Comparison of ENCODE assay signal across 29 cellular contexts in the genomic region with DNA sequence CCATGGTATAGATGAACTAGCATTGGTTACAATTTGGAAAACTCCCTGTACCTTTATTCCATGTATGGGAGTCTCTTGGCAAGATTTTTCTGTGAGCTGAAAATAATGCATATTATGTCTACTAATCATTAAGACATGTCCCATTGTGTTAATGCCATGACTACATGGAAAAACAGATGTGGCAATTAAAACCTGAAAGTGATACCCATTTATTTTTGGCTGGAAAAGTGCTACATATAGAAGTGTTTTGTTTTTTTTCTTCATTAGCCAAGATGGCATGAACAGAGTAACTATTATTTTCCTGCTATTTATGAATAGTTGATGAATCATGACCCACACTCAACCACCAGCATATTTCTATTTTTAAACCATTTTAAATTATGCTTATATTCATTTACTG.
"Had no signal": no experiment of that assay in that cellular context is flagged by ENCODE, and none has a peak within 500 bp of the region (broad histone marks: within the 10 kb centered on the region; RNA-seq: fewer than 3 reads in every experiment).

No MANE protein-coding gene starts in this region.

- H3K27me3 Mint-ChIP-seq: activated CD4-positive, alpha-beta memory T cell treated with anti-CD3 and anti-CD28 coated beads, Interleukin-2, amount 10 ng/mL, durations not matched to agents 7 days and 5 days; activated CD8-positive, alpha-beta memory T cell treated with anti-CD3 and anti-CD28 coated beads, Interleukin-2, amount 10 ng/mL, durations not matched to agents 7 days and 5 days; activated naive CD4-positive, alpha-beta T cell treated with anti-CD3 and anti-CD28 coated beads, Interleukin-2, amount 10 ng/mL, durations not matched to agents 7 days and 5 days; activated naive CD8-positive, alpha-beta T cell; activated naive CD8-positive, alpha-beta T cell treated with anti-CD3 and anti-CD28 coated beads, Interleukin-2, amount 50 U/mL, for 24 hours; brain had no signal

- H3K9me3 ChIP-seq: SJCRH30 had no signal

- H3K27ac Mint-ChIP-seq: activated CD4-positive, alpha-beta memory T cell treated with anti-CD3 and anti-CD28 coated beads, Interleukin-2, amount 10 ng/mL, durations not matched to agents 7 days and 5 days; activated CD8-positive, alpha-beta memory T cell treated with anti-CD3 and anti-CD28 coated beads, Interleukin-2, amount 10 ng/mL, durations not matched to agents 7 days and 5 days; activated naive CD4-positive, alpha-beta T cell treated with anti-CD3 and anti-CD28 coated beads, Interleukin-2, amount 10 ng/mL, durations not matched to agents 7 days and 5 days; activated naive CD8-positive, alpha-beta T cell; activated naive CD8-positive, alpha-beta T cell treated with anti-CD3 and anti-CD28 coated beads, Interleukin-2, amount 50 U/mL, for 24 hours; brain had no signal

- H3K4me3 ChIP-seq: SJCRH30, SK-N-MC had no signal

- DNase-seq: activated CD4-positive, alpha-beta memory T cell treated with anti-CD3 and anti-CD28 coated beads, Interleukin-2, amount 10 ng/mL, durations not matched to agents 7 days and 5 days; activated CD4-positive, alpha-beta T cell treated with anti-CD3 and anti-CD28 coated beads for 1 hour; activated CD4-positive, alpha-beta T cell treated with anti-CD3 and anti-CD28 coated beads for 48 hours; activated CD4-positive, CD25-positive, alpha-beta regulatory T cell; activated CD8-positive, alpha-beta memory T cell treated with anti-CD3 and anti-CD28 coated beads for 24 hours; activated CD8-positive, alpha-beta memory T cell treated with anti-CD3 and anti-CD28 coated beads, Interleukin-2, amount 10 ng/mL, durations not matched to agents 7 days and 5 days; activated CD8-positive, alpha-beta memory T cell treated with anti-CD3 and anti-CD28 coated beads, Interleukin-2, amount 50 U/mL, for 48 hours; activated effector memory CD4-positive, alpha-beta T cell treated with Interleukin-2 at 50 U/mL for 16 hours; activated naive CD4-positive, alpha-beta T cell treated with anti-CD3 and anti-CD28 coated beads, Interleukin-2, amount 10 ng/mL, durations not matched to agents 7 days and 5 days; activated naive CD8-positive, alpha-beta T cell treated with anti-CD3 and anti-CD28 coated beads, Interleukin-2, amount 50 U/mL, for 24 hours; activated T-cell treated with anti-CD3 and anti-CD28 coated beads, Interleukin-2, amount 50 U/mL, for 48 hours; anterior cingulate cortex; central memory CD4-positive, alpha-beta T cell; Kasumi-1; KBM-7; NCI-H1436 treated with DMSO at 0.1 percent for 48 hours; NCI-H1694 treated with DMSO at 0.1 percent for 48 hours; NCI-H2029; NCI-H226; NCI-H510A; NCI-H526; NCI-H748 treated with DMSO at 0.1 percent for 48 hours; SHP77; SJCRH30; T1000; WERI-Rb-1 had no signal

- H3K4me1 ChIP-seq: SJCRH30 had no signal

- H3K4me3 Mint-ChIP-seq: activated CD4-positive, alpha-beta memory T cell treated with anti-CD3 and anti-CD28 coated beads, Interleukin-2, amount 10 ng/mL, durations not matched to agents 7 days and 5 days; activated CD8-positive, alpha-beta memory T cell treated with anti-CD3 and anti-CD28 coated beads, Interleukin-2, amount 10 ng/mL, durations not matched to agents 7 days and 5 days; activated naive CD4-positive, alpha-beta T cell treated with anti-CD3 and anti-CD28 coated beads, Interleukin-2, amount 10 ng/mL, durations not matched to agents 7 days and 5 days; activated naive CD8-positive, alpha-beta T cell; activated naive CD8-positive, alpha-beta T cell treated with anti-CD3 and anti-CD28 coated beads, Interleukin-2, amount 50 U/mL, for 24 hours; brain had no signal

- H3K4me1 Mint-ChIP-seq: activated CD4-positive, alpha-beta memory T cell treated with anti-CD3 and anti-CD28 coated beads, Interleukin-2, amount 10 ng/mL, durations not matched to agents 7 days and 5 days; activated CD8-positive, alpha-beta memory T cell treated with anti-CD3 and anti-CD28 coated beads, Interleukin-2, amount 10 ng/mL, durations not matched to agents 7 days and 5 days; activated naive CD4-positive, alpha-beta T cell treated with anti-CD3 and anti-CD28 coated beads, Interleukin-2, amount 10 ng/mL, durations not matched to agents 7 days and 5 days; activated naive CD8-positive, alpha-beta T cell treated with anti-CD3 and anti-CD28 coated beads, Interleukin-2, amount 50 U/mL, for 24 hours; brain had no signal

- ATAC-seq: activated CD8-positive, alpha-beta memory T cell treated with anti-CD3 and anti-CD28 coated beads, Interleukin-2, amount 10 ng/mL, durations not matched to agents 7 days and 5 days; activated naive CD8-positive, alpha-beta T cell treated with anti-CD3 and anti-CD28 coated beads, Interleukin-2, amount 50 U/mL, for 24 hours had no signal

- H3K36me3 ChIP-seq: SJCRH30, WERI-Rb-1 had no signal

- H3K36me3 Mint-ChIP-seq: activated CD8-positive, alpha-beta memory T cell treated with anti-CD3 and anti-CD28 coated beads, Interleukin-2, amount 10 ng/mL, durations not matched to agents 7 days and 5 days; activated naive CD4-positive, alpha-beta T cell treated with anti-CD3 and anti-CD28 coated beads, Interleukin-2, amount 10 ng/mL, durations not matched to agents 7 days and 5 days; activated naive CD8-positive, alpha-beta T cell; brain had no signal

- H3K27ac ChIP-seq: SJCRH30, SK-N-MC, WERI-Rb-1 had no signal
